Comparison of ENCODE assay signal across 17 cellular contexts in the genomic region with DNA sequence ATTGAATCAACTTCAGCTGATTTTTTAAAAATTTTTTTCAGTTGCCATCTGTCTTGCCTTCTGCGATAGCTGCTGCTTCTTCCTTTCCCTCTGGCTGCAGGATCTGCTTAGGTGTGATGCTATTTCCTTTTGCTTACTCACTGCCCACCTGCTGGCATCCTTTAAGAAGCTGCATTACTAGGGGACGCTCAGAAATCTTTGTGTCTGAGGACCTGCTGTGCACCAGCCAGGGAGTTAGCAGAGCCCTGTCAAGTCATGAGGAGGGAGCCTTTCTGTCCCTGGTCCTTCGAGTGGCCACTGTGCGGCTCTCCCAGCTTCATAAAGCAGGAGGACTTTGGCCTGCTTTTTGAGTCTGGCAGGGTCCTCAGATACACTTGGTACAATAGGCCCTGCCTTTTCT.
DNase-seq lines count a peak whose midpoint lies in the region; FAIRE-seq and TF ChIP-seq lines count a peak whose summit lies in the region.
"Had no signal": no experiment of that assay in that cellular context is flagged by ENCODE, and none has a peak within 500 bp of the region (broad histone marks: within the 10 kb centered on the region; RNA-seq: fewer than 3 reads in every experiment).

No MANE protein-coding gene starts in this region.

- H2BK5ac ChIP-seq in H1 (ENCODE audit: low read depth, low read length): peak overlapping the region; percentile 8; the same call in 1 of the 2 replicates

- H3K27ac ChIP-seq in HUES6 (ENCODE audit: low read depth, low read length) (peak overlapping the region; percentile 29; the same call in 1 of the 2 replicates), H1 (ENCODE audit: low read depth, low read length) (no peak overlapping the region)
- H3K27ac ChIP-seq: BLaER1 treated with 17β-estradiol and CSF1 and Interleukin-3, amounts not matched to agents 10 nM and 100 nM; PC-9; SJSA1 had no signal

- no peak; a peak in 1 of 3 replicates for TF ChIP-seq EP300 in H1 (IDR thresholded peaks at IDR 0.05; ENCODE audit: borderline replicate concordance in 1 of 2, low read depth in 2 of 2, low read length in 2 of 2)

- no peak overlapping the region for H3K4me3 Mint-ChIP-seq in mesothelial cell of epicardium

- peaks cover 7% of the 10 kb centered on the region for H3K27me3 Mint-ChIP-seq in mesothelial cell of epicardium (ENCODE audit: low read depth)

- CTCF ChIA-PET in H1 (lab: Charles Lee; ENCODE audit: partially characterized antibody): interaction anchor here (0.8 to 1.2 kb wide), 3 partner anchors 24 to 112 kb away, joined by 3 read pairs; no protein-coding TSS in a partner anchor

- H3K18ac ChIP-seq in H1 (ENCODE audit: extremely low read depth, low read length): no peak overlapping the region

- H4K5ac ChIP-seq in H1 (ENCODE audit: insufficient read length, low read depth, low read length): no peak overlapping the region

- 0 out of 2 replicates have a peak overlapping the region, but pooled peaks have one; percentile 46 for H2AK5ac ChIP-seq in H1 (ENCODE audit: low read depth, low read length)

- H3K4me1 ChIP-seq in HUES6 (ENCODE audit: control insufficient read depth, insufficient read depth, low read length) (peaks cover 14% of the 10 kb centered on the region), H1 (replicated peaks in 1 of 4; ENCODE audit: control insufficient read depth in 3 of 4, insufficient read depth in 4 of 4, low read length in 3 of 4) (peaks cover 0 to 5% (median 2%) of the 10 kb centered on the region in 4 experiments; a peak in 2 of 7 replicates)
- H3K4me1 ChIP-seq: BLaER1 treated with 17β-estradiol and CSF1 and Interleukin-3, amounts not matched to agents 10 nM and 100 nM; SJSA1 had no signal

- H3K36me3 ChIP-seq in HUES6 (ENCODE audit: control insufficient read depth, insufficient read depth, low read length) (no peaks in the 10 kb centered on the region), H1 (ENCODE audit: control insufficient read depth in 2 of 4, insufficient read depth in 4 of 4, low read length in 3 of 4) (no peaks in the 10 kb centered on the region)
- H3K36me3 ChIP-seq: BLaER1 treated with 17β-estradiol and CSF1 and Interleukin-3, amounts not matched to agents 10 nM and 100 nM; SJSA1 had no signal

- peak; percentile 4 to 14; a peak in 2 of 4 replicates for TF ChIP-seq RAD21 in H1 (IDR thresholded peaks at IDR 0.05 in 1 of 2, conservative IDR thresholded peaks at IDR 0.05 in 1 of 2; ENCODE audit: low read depth in 2 of 2, low read length in 2 of 2)

- DNase-seq in D341Med (ENCODE audit: low spot score) (peak; percentile 47), H1 (ENCODE audit: low read depth in 1 of 2, low spot score in 2 of 2) (peak; percentile 39 to 55), iPS-NIHi7 (ENCODE audit: extremely low spot score) (peak; percentile 69), mesothelial cell of epicardium (ENCODE audit: low spot score in 2 of 2, unreplicated experiment in 2 of 2) (no peak), cortex of kidney (lab: John Stamatoyannopoulos, UW) (no peak), DMS114 treated with DMSO at 0.1 percent for 48 hours (lab: John Stamatoyannopoulos, UW; ENCODE audit: unreplicated experiment) (no peak)
- no peak for DNase-seq in stimulated activated CD4-positive, alpha-beta T cell treated with anti-CD3 and anti-CD28 coated beads, Interleukin-4, amount 100 ng/mL, for 1 hour
- DNase-seq: DMS153, NCI-H1417 treated with DMSO at 0.1 percent for 48 hours, NCI-H1930, NCI-H748 treated with DMSO at 0.1 percent for 48 hours, PC-9 had no signal

- no peaks in the 10 kb centered on the region for H3K79me1 ChIP-seq in H1 (ENCODE audit: low read depth, low read length)

- no peaks in the 10 kb centered on the region for H3K27me3 ChIP-seq in HUES6 (ENCODE audit: control insufficient read depth, insufficient read depth, low read length)
- no peaks in the 10 kb centered on the region for H3K27me3 ChIP-seq in H1 (replicated peaks in 1 of 4; ENCODE audit: control insufficient read depth in 3 of 4, extremely low read depth in 1 of 4, insufficient read depth in 3 of 4, low read length in 3 of 4)
- H3K27me3 ChIP-seq: BLaER1 treated with 17β-estradiol and CSF1 and Interleukin-3, amounts not matched to agents 10 nM and 100 nM; SJSA1 had no signal

- H3K4ac ChIP-seq in H1 (replicated peaks; ENCODE audit: insufficient read length, low read depth, low read length): no peak overlapping the region

- H3K4me3 ChIP-seq in HUES6 (ENCODE audit: low read depth, low read length) (no peak overlapping the region), H1 (ENCODE audit: extremely low read depth in 1 of 4, insufficient read depth in 2 of 4, low read depth in 3 of 4, low read length in 4 of 4) (no peak overlapping the region)
- H3K4me3 ChIP-seq: BLaER1 treated with 17β-estradiol and CSF1 and Interleukin-3, amounts not matched to agents 10 nM and 100 nM; K562; PC-9; SJSA1 had no signal

- no peaks in the 10 kb centered on the region for H3K9me3 ChIP-seq in HUES6 (ENCODE audit: control insufficient read depth, insufficient read depth, low read depth, low read length)
- H3K9me3 ChIP-seq in H1 (ENCODE audit: insufficient read depth in 2 of 2, low read depth in 1 of 2, low read length in 1 of 2): no peaks in the 10 kb centered on the region
- H3K9me3 ChIP-seq: BLaER1 treated with 17β-estradiol and CSF1 and Interleukin-3, amounts not matched to agents 10 nM and 100 nM; SJSA1 had no signal

- POLR2A ChIA-PET in H1 (lab: Charles Lee; ENCODE audit: partially characterized antibody): no interaction called here

- no peaks in the 10 kb centered on the region for H3K36me3 Mint-ChIP-seq in mesothelial cell of epicardium

- peak; percentile 28 for FAIRE-seq in H1 (lab: Jason Lieb, UNC)
- FAIRE-seq: A204.1, K562 had no signal

- no peak overlapping the region for H2AFZ ChIP-seq in H1 (ENCODE audit: low read length)
- H2AFZ ChIP-seq: PC-9 had no signal

- peak overlapping the region in 1 of 2 experiments; percentile 16; a peak in 2 of 4 replicates for H3K4me2 ChIP-seq in H1 (ENCODE audit: insufficient read depth in 1 of 2, low read depth in 2 of 2, low read length in 2 of 2)
- H3K4me2 ChIP-seq: BLaER1 treated with 17β-estradiol and CSF1 and Interleukin-3, amounts not matched to agents 10 nM and 100 nM; PC-9 had no signal

- no peak overlapping the region for H4K91ac ChIP-seq in H1 (replicated peaks; ENCODE audit: insufficient read length, low read length)

- peak overlapping the region; percentile 93; the same call in 1 of the 2 replicates for H2BK12ac ChIP-seq in H1 (ENCODE audit: low read depth, low read length)

- H3K23ac ChIP-seq in H1 (ENCODE audit: insufficient read length): no peak overlapping the region

- TF ChIP-seq POLR2A in H1 (IDR thresholded peaks at IDR 0.05; ENCODE audit: control extremely low read depth in 1 of 2, low read depth in 2 of 2, low read length in 2 of 2): no peak

- H2BK20ac ChIP-seq in H1 (ENCODE audit: low read length): no peak overlapping the region

- 60% methylated on average over 4 of the region's 4 CpGs; no CpG with 5 or more reads in 1 of the 2 experiments for WGBS in H1 (ENCODE audit: extremely low coverage in 1 of 2, insufficient coverage in 1 of 2, insufficient read length in 1 of 2, insufficient replicate concordance in 2 of 2, low coverage in 1 of 2, low lambda C conversion rate in 2 of 2, missing lambda C conversion rate in 1 of 2), 2 experiments

- H3K4me1 Mint-ChIP-seq in mesothelial cell of epicardium: no peaks in the 10 kb centered on the region

- no peak overlapping the region for H4K8ac ChIP-seq in H1 (ENCODE audit: extremely low read depth, insufficient read depth, low read length)

- H3K27ac Mint-ChIP-seq in mesothelial cell of epicardium: no peak overlapping the region

- no peak for TF ChIP-seq CTCF in H1 (IDR thresholded peaks at IDR 0.05; ENCODE audit: control extremely low read depth in 1 of 3, insufficient read depth in 1 of 3, low read depth in 1 of 3, low read length in 3 of 3)
- TF ChIP-seq CTCF in mesothelial cell of epicardium (IDR thresholded peaks at IDR 0.05; ENCODE audit: unreplicated experiment): no peak

- H3K14ac ChIP-seq in H1 (ENCODE audit: insufficient read length): no peak overlapping the region

- H3K23me2 ChIP-seq in H1 (ENCODE audit: low read depth, low read length): no peaks in the 10 kb centered on the region

- H3K79me2 ChIP-seq in H1 (ENCODE audit: control insufficient read depth in 1 of 2, insufficient read depth in 2 of 2, low read length in 2 of 2): no peaks in the 10 kb centered on the region

- H4K20me1 ChIP-seq in H1 (replicated peaks in 1 of 2; ENCODE audit: control insufficient read depth in 1 of 2, insufficient read depth in 2 of 2, low read length in 2 of 2): no peaks in the 10 kb centered on the region
- H4K20me1 ChIP-seq: BLaER1 treated with 17β-estradiol and CSF1 and Interleukin-3, amounts not matched to agents 10 nM and 100 nM had no signal

- no peaks in the 10 kb centered on the region for H3K9me3 Mint-ChIP-seq in mesothelial cell of epicardium

- no peak overlapping the region for H2BK15ac ChIP-seq in H1 (ENCODE audit: low read length)

- peak overlapping the region; percentile 36 for H2BK120ac ChIP-seq in H1 (replicated peaks; ENCODE audit: low read depth, low read length)

- H3K9ac ChIP-seq in HUES6 (ENCODE audit: low read length): no peak overlapping the region
- H3K9ac ChIP-seq in H1 (replicated peaks in 1 of 4; ENCODE audit: extremely low read depth in 1 of 4, low read depth in 3 of 4, low read length in 3 of 4): no peak overlapping the region
- H3K9ac ChIP-seq: BLaER1 treated with 17β-estradiol and CSF1 and Interleukin-3, amounts not matched to agents 10 nM and 100 nM had no signal

- H3K56ac ChIP-seq in H1 (replicated peaks; ENCODE audit: insufficient read length, low read depth, low read length): no peak overlapping the region

TF ChIP-seq in H1, 55 proteins besides CTCF, POLR2A, EP300 and RAD21 (continues in another document):
- peak; percentile 44 to 66; a peak in 1 of 4 replicates for TF ChIP-seq HDAC2 (IDR thresholded peaks at IDR 0.05; ENCODE audit: borderline replicate concordance in 1 of 2, low read depth in 2 of 2, low read length in 2 of 2)
- 0 out of 2 replicates have a peak, but pooled peaks have one; percentile 34 for TF ChIP-seq CHD2 (IDR thresholded peaks at IDR 0.05; ENCODE audit: low read length)
- TF ChIP-seq, protein P1, sequence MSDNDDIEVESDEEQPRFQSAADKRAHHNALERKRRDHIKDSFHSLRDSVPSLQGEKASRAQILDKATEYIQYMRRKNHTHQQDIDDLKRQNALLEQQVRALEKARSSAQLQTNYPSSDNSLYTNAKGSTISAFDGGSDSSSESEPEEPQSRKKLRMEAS (IDR thresholded peaks at IDR 0.05): peak; percentile 39; the same call in 1 of the 2 replicates
- TF ChIP-seq ASH2L (IDR thresholded peaks at IDR 0.05; ENCODE audit: low read length): no peak
- TF ChIP-seq TCF12 (IDR thresholded peaks at IDR 0.05; ENCODE audit: low read depth, low read length): no peak
- TF ChIP-seq BACH1 (IDR thresholded peaks at IDR 0.05; ENCODE audit: low read length): peak; percentile 93
- no peak for TF ChIP-seq JUN (IDR thresholded peaks at IDR 0.05; ENCODE audit: low read depth, low read length)
- TF ChIP-seq CEBPB (IDR thresholded peaks at IDR 0.05; ENCODE audit: low read depth, low read length): 0 out of 2 replicates have a peak, but pooled peaks have one; percentile 6
- TF ChIP-seq TBP (IDR thresholded peaks at IDR 0.05; ENCODE audit: low read depth, low read length): no peak
- TF ChIP-seq MAFK (IDR thresholded peaks at IDR 0.05; ENCODE audit: low read depth, low read length): peak; percentile 83

Comparison
In these comparisons a context has a peak if more than half of its experiments do, and no peak if none do; other contexts are left out.
1. DNase-seq: peak in D341Med (single experiment), H1 (2 of 2) and iPS-NIHi7 (single experiment); none in mesothelial cell of epicardium (0 of 2), cortex of kidney (single experiment), DMS114 treated with DMSO at 0.1 percent for 48 hours (single experiment) and stimulated activated CD4-positive, alpha-beta T cell treated with anti-CD3 and anti-CD28 coated beads, Interleukin-4, amount 100 ng/mL, for 1 hour (single experiment).